ENCODE assay signal across 9 cellular contexts in genomic region chr1:205285391-205286101, GRCh38. TPM values are rescaled to one million over a fixed set of nuclear protein-coding genes. Genes with fewer than 3 reads are reported as not detected.
DNase-seq lines count a peak whose midpoint lies in the region; ATAC-seq and TF ChIP-seq lines count a peak whose summit lies in the region.
"Had no signal": no experiment of that assay in that cellular context is flagged by ENCODE, and none has a peak within 500 bp of the region (broad histone marks: within the 10 kb centered on the region; RNA-seq: fewer than 3 reads in every experiment).

No MANE protein-coding gene starts in this region.

- H3K4me2 ChIP-seq in fibroblast of lung (ENCODE audit: extremely low read depth, insufficient read depth, low read length), result peak overlapping the region; percentile 70

- peak overlapping the region; percentile 4 for H3K9ac ChIP-seq in fibroblast of lung (ENCODE audit: insufficient read depth, low read length)

- no peaks in the 10 kb centered on the region for H3K36me3 ChIP-seq in fibroblast of lung (ENCODE audit: control insufficient read depth, insufficient read depth, low read length)

- H3K4me1 ChIP-seq in fibroblast of lung (ENCODE audit: control insufficient read depth, extremely low read depth, insufficient read depth, low read length), result peaks cover 38% of the 10 kb centered on the region

- peak; percentile 42 for DNase-seq in KBM-7
- peak; percentile 21 to 28 for DNase-seq in activated CD8-positive, alpha-beta memory T cell treated with anti-CD3 and anti-CD28 coated beads for 4 hours (ENCODE audit: low read depth in 2 of 2)
- DNase-seq in fibroblast of lung (ENCODE audit: low read depth in 2 of 2), result peak; percentile 55 to 62
- DNase-seq in stimulated activated CD4-positive, alpha-beta T cell treated with anti-CD3 and anti-CD28 coated beads, Interleukin-12 subunit alpha, Interleukin-12 subunit beta, amount 100 ng/mL, for 4 hours, result peak; percentile 19
- no peak for DNase-seq in midbrain (lab: John Stamatoyannopoulos, UW)
- no peak for DNase-seq in putamen (ENCODE audit: low spot score)
- no peak for DNase-seq in DMS153 treated with DMSO at 0.1 percent for 48 hours (lab: John Stamatoyannopoulos, UW; ENCODE audit: unreplicated experiment)

- no peak overlapping the region for H2AFZ ChIP-seq in fibroblast of lung (ENCODE audit: low read length)

- ATAC-seq in GM19351 (IDR thresholded peaks at IDR 0.05; ENCODE audit: unreplicated experiment), result peak; percentile 29

- H3K79me2 ChIP-seq in fibroblast of lung (ENCODE audit: control insufficient read depth, insufficient read depth, low read length), result no peaks in the 10 kb centered on the region

- no peak for TF ChIP-seq CTCF in fibroblast of lung (conservative IDR thresholded peaks at IDR 0.05 in 1 of 2, IDR thresholded peaks at IDR 0.05 in 1 of 2; ENCODE audit: low read depth in 1 of 2, low read length in 2 of 2)

- H4K20me1 ChIP-seq in fibroblast of lung (ENCODE audit: control insufficient read depth, extremely low read depth, insufficient read depth, low read length), result no peaks in the 10 kb centered on the region

- H3K27ac ChIP-seq in fibroblast of lung (ENCODE audit: insufficient read depth, low read length), result peak overlapping the region; percentile 66
- H3K27ac ChIP-seq: VCaP had no signal

- in situ Hi-C loops in KBM-7 (cut with MboI; ENCODE audit: low pct_unique_long_range_greater_than_20kb, low sequenced_read_pairs), result no loop called here

- no peaks in the 10 kb centered on the region for H3K27me3 ChIP-seq in fibroblast of lung (ENCODE audit: control insufficient read depth, insufficient read depth, low read length)

- H3K9me3 ChIP-seq in fibroblast of lung (ENCODE audit: control insufficient read depth, insufficient read depth, low read depth, low read length), result no peaks in the 10 kb centered on the region

- H3K4me3 ChIP-seq in fibroblast of lung (replicated peaks in 1 of 4; ENCODE audit: control extremely low read depth in 1 of 4, insufficient read depth in 1 of 4, low read depth in 3 of 4, low read length in 4 of 4), result no peak overlapping the region

RNA-seq across cellular contexts. Expression of gene NUAK2, which starts 36.0 kb away (rescaled TPM):
- 1.0 and 1.7 TPM in 2 replicates for total RNA-seq in fibroblast of lung
- polyA plus RNA-seq in fibroblast of lung, result 2.0 and 4.9 TPM in 2 replicates
- polyA plus RNA-seq in fibroblast of lung (2012), result 2.4 and 5.6 TPM in 2 replicates
- polyA minus RNA-seq in fibroblast of lung (ENCODE audit: low replicate concordance), result 4.1 and 13.6 TPM in 2 replicates

RNA-seq across cellular contexts. Expression of gene TMCC2, which starts 57.8 kb away (rescaled TPM):
- 4.1 and 6.9 TPM in 2 replicates for total RNA-seq in fibroblast of lung
- polyA plus RNA-seq in fibroblast of lung, result 2.3 and 2.5 TPM in 2 replicates
- polyA plus RNA-seq in fibroblast of lung (2012), result 2.9 and 3.3 TPM in 2 replicates
- 3.8 and 9.3 TPM in 2 replicates for polyA minus RNA-seq in fibroblast of lung (ENCODE audit: low replicate concordance)

Comparison
In these comparisons a context has a peak if more than half of its experiments do, and no peak if none do; other contexts are left out.
1. DNase-seq: peak in KBM-7 (single experiment), activated CD8-positive, alpha-beta memory T cell treated with anti-CD3 and anti-CD28 coated beads for 4 hours (2 of 2), fibroblast of lung (2 of 2) and stimulated activated CD4-positive, alpha-beta T cell treated with anti-CD3 and anti-CD28 coated beads, Interleukin-12 subunit alpha, Interleukin-12 subunit beta, amount 100 ng/mL, for 4 hours (single experiment); none in midbrain (single experiment), putamen (single experiment) and DMS153 treated with DMSO at 0.1 percent for 48 hours (single experiment).